In genomic region chr4:118154643-118155042, GRCh38 we compare ENCODE assay signal across 26 cellular contexts.
DNase-seq lines count a peak whose midpoint lies in the region; TF ChIP-seq lines count a peak whose summit lies in the region.
"Had no signal": no experiment of that assay in that cellular context is flagged by ENCODE, and none has a peak within 500 bp of the region (broad histone marks: within the 10 kb centered on the region; RNA-seq: fewer than 3 reads in every experiment).

No MANE protein-coding gene starts in this region.

- peaks cover 6% of the 10 kb centered on the region for H3K9me3 Mint-ChIP-seq in HFFc6
- no peaks in the 10 kb centered on the region for H3K9me3 Mint-ChIP-seq in activated CD4-positive, alpha-beta memory T cell treated with anti-CD3 and anti-CD28 coated beads, Interleukin-2, amount 10 ng/mL, durations not matched to agents 7 days and 5 days

- CTCF ChIA-PET in activated CD4-positive, alpha-beta memory T cell treated with anti-CD3 and anti-CD28 coated beads, Interleukin-2, amount 10 ng/mL, durations not matched to agents 7 days and 5 days (lab: Charles Lee) = no interaction called here

- peaks cover 5% of the 10 kb centered on the region for H3K36me3 Mint-ChIP-seq in HFFc6 (ENCODE audit: low read depth)
- no peaks in the 10 kb centered on the region for H3K36me3 Mint-ChIP-seq in activated CD4-positive, alpha-beta memory T cell treated with anti-CD3 and anti-CD28 coated beads, Interleukin-2, amount 10 ng/mL, durations not matched to agents 7 days and 5 days (ENCODE audit: low read depth)

- H3K27me3 Mint-ChIP-seq in HFFc6 (ENCODE audit: insufficient read depth) = peaks cover 2% of the 10 kb centered on the region
- H3K27me3 Mint-ChIP-seq in activated CD4-positive, alpha-beta memory T cell treated with anti-CD3 and anti-CD28 coated beads, Interleukin-2, amount 10 ng/mL, durations not matched to agents 7 days and 5 days = no peaks in the 10 kb centered on the region
- H3K27me3 Mint-ChIP-seq: activated B cell treated with CpG ODN at 0.5 μM for 24 hours; stimulated activated naive CD8-positive, alpha-beta T cell treated with anti-CD3 and anti-CD28 coated beads, Interleukin-15, amount 100 ng/mL, for 72 hours had no signal

- H3K4me1 Mint-ChIP-seq in HFFc6 (ENCODE audit: low read depth) = peaks cover 33% of the 10 kb centered on the region
- H3K4me1 Mint-ChIP-seq in activated CD4-positive, alpha-beta memory T cell treated with anti-CD3 and anti-CD28 coated beads, Interleukin-2, amount 10 ng/mL, durations not matched to agents 7 days and 5 days = no peaks in the 10 kb centered on the region
- H3K4me1 Mint-ChIP-seq: activated B cell treated with CpG ODN at 0.5 μM for 24 hours; H9; stimulated activated naive CD8-positive, alpha-beta T cell treated with anti-CD3 and anti-CD28 coated beads, Interleukin-15, amount 100 ng/mL, for 72 hours had no signal

- H3K27ac ChIP-seq in brain microvascular endothelial cell = no peak overlapping the region
- H3K27ac ChIP-seq: cardiac muscle cell, gastrocnemius medialis, transverse colon had no signal

- no peak overlapping the region for H3K27ac Mint-ChIP-seq in HFFc6
- no peak overlapping the region for H3K27ac Mint-ChIP-seq in activated CD4-positive, alpha-beta memory T cell treated with anti-CD3 and anti-CD28 coated beads, Interleukin-2, amount 10 ng/mL, durations not matched to agents 7 days and 5 days
- H3K27ac Mint-ChIP-seq: activated B cell treated with CpG ODN at 0.5 μM for 24 hours; H9; stimulated activated naive CD8-positive, alpha-beta T cell treated with anti-CD3 and anti-CD28 coated beads, Interleukin-15, amount 100 ng/mL, for 72 hours had no signal

- in situ Hi-C loops in brain microvascular endothelial cell (cut with HindIII; ENCODE audit: low pct_ligation_motif_present, low sequenced_read_pairs) = no loop called here

- no peak for TF ChIP-seq CTCF in HFFc6 (IDR thresholded peaks at IDR 0.05)
- no peak for TF ChIP-seq CTCF in brain microvascular endothelial cell (IDR thresholded peaks at IDR 0.05; ENCODE audit: low read depth, low read length, missing control alignments)
- TF ChIP-seq CTCF in kidney epithelial cell (IDR thresholded peaks at IDR 0.05; ENCODE audit: insufficient read depth, low read length, poor library complexity, severe bottlenecking) = no peak

- H3K36me3 ChIP-seq in brain microvascular endothelial cell (replicated peaks) (no peaks in the 10 kb centered on the region), kidney epithelial cell (ENCODE audit: control insufficient read depth, insufficient read depth, low read length) (no peaks in the 10 kb centered on the region)
- H3K36me3 ChIP-seq: cardiac muscle cell, gastrocnemius medialis, transverse colon had no signal

- H3K27me3 ChIP-seq in brain microvascular endothelial cell (replicated peaks) (no peaks in the 10 kb centered on the region), kidney epithelial cell (ENCODE audit: control insufficient read depth, insufficient read depth, low read length) (no peaks in the 10 kb centered on the region)
- H3K27me3 ChIP-seq: cardiac muscle cell, gastrocnemius medialis, transverse colon had no signal

- POLR2A ChIA-PET in activated CD4-positive, alpha-beta memory T cell treated with anti-CD3 and anti-CD28 coated beads, Interleukin-2, amount 10 ng/mL, durations not matched to agents 7 days and 5 days (lab: Charles Lee) = no interaction called here

- peak; percentile 24 for DNase-seq in AG08395 (ENCODE audit: low spot score)
- peak; percentile 82 for DNase-seq in HFFc6
- DNase-seq in brain microvascular endothelial cell = peak; percentile 77
- peak; percentile 18 for DNase-seq in kidney epithelial cell (ENCODE audit: low read depth)
- DNase-seq in activated CD4-positive, alpha-beta memory T cell treated with anti-CD3 and anti-CD28 coated beads, Interleukin-2, amount 10 ng/mL, durations not matched to agents 7 days and 5 days = no peak
- no peak for DNase-seq in RKO (ENCODE audit: low spot score)
- no peak for DNase-seq in COLO829 (ENCODE audit: low spot score)
- no peak for DNase-seq in T-helper 1 cell
- DNase-seq: activated B cell treated with CpG ODN at 0.5 μM for 24 hours; activated CD4-positive, alpha-beta T cell treated with anti-CD3 and anti-CD28 coated beads, Interleukin-2, amount 50 U/mL, for 48 hours; activated effector memory CD4-positive, alpha-beta T cell treated with anti-CD3 and anti-CD28 coated beads, Interleukin-2, amount 50 U/mL, for 16 hours; dermis blood vessel endothelial cell; gastrocnemius medialis; H9; hypothalamus; NCI-H146; NCI-H2171; NCI-H524 treated with DMSO at 0.1 percent for 48 hours; RPMI8226; stimulated activated CD4-positive, alpha-beta T cell treated with anti-CD3 and anti-CD28 coated beads, Interleukin-12 subunit alpha, Interleukin-12 subunit beta, amount 100 ng/mL, for 4 hours; stimulated activated naive CD8-positive, alpha-beta T cell treated with anti-CD3 and anti-CD28 coated beads, Interleukin-15, amount 100 ng/mL, for 72 hours; T-helper 9 cell; transverse colon had no signal

- H3K4me3 Mint-ChIP-seq in HFFc6 = no peak overlapping the region
- H3K4me3 Mint-ChIP-seq in activated CD4-positive, alpha-beta memory T cell treated with anti-CD3 and anti-CD28 coated beads, Interleukin-2, amount 10 ng/mL, durations not matched to agents 7 days and 5 days = no peak overlapping the region
- H3K4me3 Mint-ChIP-seq: activated B cell treated with CpG ODN at 0.5 μM for 24 hours; H9; stimulated activated naive CD8-positive, alpha-beta T cell treated with anti-CD3 and anti-CD28 coated beads, Interleukin-15, amount 100 ng/mL, for 72 hours had no signal

- H3K4me3 ChIP-seq in brain microvascular endothelial cell (ENCODE audit: low read depth, low read length) (no peak overlapping the region), kidney epithelial cell (ENCODE audit: low read depth, low read length) (no peak overlapping the region)
- H3K4me3 ChIP-seq: cardiac muscle cell, gastrocnemius medialis, K562, lung, transverse colon had no signal

Comparison
In these comparisons a context has a peak if more than half of its experiments do, and no peak if none do; other contexts are left out.
1. DNase-seq: peak in AG08395 (single experiment), HFFc6 (single experiment), brain microvascular endothelial cell (single experiment) and kidney epithelial cell (single experiment); none in activated CD4-positive, alpha-beta memory T cell treated with anti-CD3 and anti-CD28 coated beads, Interleukin-2, amount 10 ng/mL, durations not matched to agents 7 days and 5 days (single experiment), RKO (single experiment), COLO829 (single experiment) and T-helper 1 cell (0 of 5).